Comparison of ENCODE assay signal across 20 cellular contexts in the genomic region with DNA sequence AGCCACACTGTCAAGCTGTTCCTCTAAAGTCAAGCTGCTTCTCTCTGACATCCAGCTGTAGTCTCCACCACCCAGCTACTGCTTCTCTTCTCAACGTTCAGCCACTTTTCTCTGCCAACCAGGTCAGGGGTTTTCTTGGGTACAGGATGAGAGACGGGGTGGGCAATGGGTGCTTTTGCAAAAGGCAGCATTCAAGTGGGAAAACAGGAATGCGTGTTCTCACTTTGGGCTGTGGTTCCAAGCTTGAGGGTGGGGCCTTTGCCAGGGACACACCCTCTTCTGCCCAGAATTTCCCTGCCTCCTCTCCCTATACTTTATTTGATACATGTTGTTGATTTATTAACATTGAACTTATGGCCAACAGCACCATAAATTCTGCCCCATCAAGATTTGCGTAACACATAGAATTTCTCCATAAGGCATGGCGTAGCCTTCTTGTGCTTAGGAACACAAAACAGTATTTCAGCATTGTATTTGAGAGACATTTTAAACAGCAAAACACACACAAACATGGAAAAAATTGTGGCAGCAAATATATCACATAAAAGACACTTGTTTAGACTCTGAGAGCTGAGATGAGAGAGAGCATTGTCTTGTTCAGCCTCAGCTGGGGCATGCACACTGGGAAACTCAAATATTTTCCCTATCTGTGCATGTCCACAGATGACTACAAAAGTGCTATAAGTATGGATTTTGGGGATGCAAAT.
"Had no signal": no experiment of that assay in that cellular context is flagged by ENCODE, and none has a peak within 500 bp of the region (broad histone marks: within the 10 kb centered on the region; RNA-seq: fewer than 3 reads in every experiment).

No MANE protein-coding gene starts in this region.

- H3K36me3 Mint-ChIP-seq: activated naive CD4-positive, alpha-beta T cell treated with anti-CD3 and anti-CD28 coated beads, Interleukin-2, amount 10 ng/mL, durations not matched to agents 7 days and 5 days; naive thymus-derived CD4-positive, alpha-beta T cell; stimulated activated effector memory CD8-positive, alpha-beta T cell treated with anti-CD3 and anti-CD28 coated beads, Interleukin-12 subunit alpha, Interleukin-12 subunit beta, amount 100 ng/mL, for 72 hours had no signal

- H3K36me3 ChIP-seq: ascending aorta, ovary, right lobe of liver, thyroid gland had no signal

- H3K9me3 ChIP-seq: ascending aorta, ovary, right lobe of liver, thyroid gland had no signal

- H3K27me3 ChIP-seq: ascending aorta, ovary, right lobe of liver, thyroid gland had no signal

- DNase-seq: activated CD4-positive, alpha-beta T cell treated with anti-CD3 and anti-CD28 coated beads, Interleukin-2, amount 50 U/mL, for 1 hour; activated CD8-positive, alpha-beta memory T cell treated with anti-CD3 and anti-CD28 coated beads, Interleukin-2, amount 50 U/mL, for 48 hours; activated effector memory CD4-positive, alpha-beta T cell treated with Interleukin-2 at 50 U/mL for 16 hours; activated naive CD4-positive, alpha-beta T cell treated with anti-CD3 and anti-CD28 coated beads, Interleukin-2, amount 10 ng/mL, durations not matched to agents 7 days and 5 days; activated naive CD8-positive, alpha-beta T cell treated with anti-CD3 and anti-CD28 coated beads, Interleukin-2, amount 50 U/mL, for 24 hours; activated T-cell treated with anti-CD3 and anti-CD28 coated beads, Interleukin-2, amount 50 U/mL, for 48 hours; cerebellar nuclear complex; effector memory CD4-positive, alpha-beta T cell; kidney; left ventricle myocardium superior; mesenchymal stem cell; naive thymus-derived CD4-positive, alpha-beta T cell; ovary; right lobe of liver; stimulated activated CD4-positive, alpha-beta T cell treated with anti-CD3 and anti-CD28 coated beads, Interleukin-4, amount 100 ng/mL, for 24 hours; thyroid gland had no signal

- H3K4me2 ChIP-seq: smooth muscle cell had no signal

- H3K4me3 Mint-ChIP-seq: activated naive CD4-positive, alpha-beta T cell treated with anti-CD3 and anti-CD28 coated beads, Interleukin-2, amount 10 ng/mL, durations not matched to agents 7 days and 5 days; activated naive CD8-positive, alpha-beta T cell treated with anti-CD3 and anti-CD28 coated beads, Interleukin-2, amount 50 U/mL, for 24 hours; naive thymus-derived CD4-positive, alpha-beta T cell; stimulated activated effector memory CD8-positive, alpha-beta T cell treated with anti-CD3 and anti-CD28 coated beads, Interleukin-12 subunit alpha, Interleukin-12 subunit beta, amount 100 ng/mL, for 72 hours had no signal

- H3K27ac Mint-ChIP-seq: activated naive CD4-positive, alpha-beta T cell treated with anti-CD3 and anti-CD28 coated beads, Interleukin-2, amount 10 ng/mL, durations not matched to agents 7 days and 5 days; activated naive CD8-positive, alpha-beta T cell treated with anti-CD3 and anti-CD28 coated beads, Interleukin-2, amount 50 U/mL, for 24 hours; naive thymus-derived CD4-positive, alpha-beta T cell; stimulated activated effector memory CD8-positive, alpha-beta T cell treated with anti-CD3 and anti-CD28 coated beads, Interleukin-12 subunit alpha, Interleukin-12 subunit beta, amount 100 ng/mL, for 72 hours had no signal

- ATAC-seq: activated CD4-positive, CD25-positive, alpha-beta regulatory T cell treated with anti-CD3 and anti-CD28 coated beads, Interleukin-2, amount 50 U/mL, for 24 hours; activated naive CD8-positive, alpha-beta T cell treated with anti-CD3 and anti-CD28 coated beads, Interleukin-2, amount 50 U/mL, for 24 hours; left ventricle myocardium superior; naive thymus-derived CD4-positive, alpha-beta T cell; right lobe of liver; stimulated activated effector memory CD8-positive, alpha-beta T cell treated with anti-CD3 and anti-CD28 coated beads, Interleukin-12 subunit alpha, Interleukin-12 subunit beta, amount 100 ng/mL, for 72 hours had no signal

- H3K4me1 Mint-ChIP-seq: activated naive CD4-positive, alpha-beta T cell treated with anti-CD3 and anti-CD28 coated beads, Interleukin-2, amount 10 ng/mL, durations not matched to agents 7 days and 5 days; activated naive CD8-positive, alpha-beta T cell treated with anti-CD3 and anti-CD28 coated beads, Interleukin-2, amount 50 U/mL, for 24 hours; naive thymus-derived CD4-positive, alpha-beta T cell; stimulated activated effector memory CD8-positive, alpha-beta T cell treated with anti-CD3 and anti-CD28 coated beads, Interleukin-12 subunit alpha, Interleukin-12 subunit beta, amount 100 ng/mL, for 72 hours had no signal

- H3K27me3 Mint-ChIP-seq: activated naive CD4-positive, alpha-beta T cell treated with anti-CD3 and anti-CD28 coated beads, Interleukin-2, amount 10 ng/mL, durations not matched to agents 7 days and 5 days; activated naive CD8-positive, alpha-beta T cell treated with anti-CD3 and anti-CD28 coated beads, Interleukin-2, amount 50 U/mL, for 24 hours; naive thymus-derived CD4-positive, alpha-beta T cell had no signal

- H3K27ac ChIP-seq: ascending aorta, ovary, right lobe of liver, thyroid gland had no signal

- H3K4me3 ChIP-seq: ascending aorta, ovary, right lobe of liver, smooth muscle cell, thyroid gland had no signal

- H3K4me1 ChIP-seq: ascending aorta, right lobe of liver, thyroid gland had no signal
